ENCODE assay signal across 15 cellular contexts in genomic region chr2:179536185-179536584, GRCh38.
"Had no signal": no experiment of that assay in that cellular context is flagged by ENCODE, and none has a peak within 500 bp of the region (broad histone marks: within the 10 kb centered on the region; RNA-seq: fewer than 3 reads in every experiment).

No MANE protein-coding gene starts in this region.

- ATAC-seq: activated CD4-positive, CD25-positive, alpha-beta regulatory T cell treated with anti-CD3 and anti-CD28 coated beads, Interleukin-2, amount 50 U/mL, for 24 hours; natural killer cell; stimulated activated memory B cell treated with anti-CD40 and anti-IgM and Interleukin-4, amounts not matched to agents 10 μg/mL and 1 μg/mL and 100 μg/mL, for 72 hours had no signal

- FAIRE-seq: keratinocyte had no signal

- H3K27me3 Mint-ChIP-seq: memory B cell; stimulated activated memory B cell treated with anti-CD40 and anti-IgM and Interleukin-4, amounts not matched to agents 10 μg/mL and 1 μg/mL and 100 μg/mL, for 72 hours had no signal

- DNase-seq: activated naive CD4-positive, alpha-beta T cell treated with Interleukin-2 at 50 U/mL for 16 hours; activated T-cell treated with anti-CD3 and anti-CD28 coated beads for 4 hours; aorta; esophagus squamous epithelium; left ventricle myocardium inferior; natural killer cell had no signal

- H3K27ac ChIP-seq: coronary artery, esophagus squamous epithelium, left ventricle myocardium inferior, neutrophil, parathyroid adenoma, tibial nerve, vagina had no signal

- H3K9me3 ChIP-seq: esophagus squamous epithelium, neutrophil, vagina had no signal

- H3K27ac Mint-ChIP-seq: memory B cell; natural killer cell; stimulated activated memory B cell treated with anti-CD40 and anti-IgM and Interleukin-4, amounts not matched to agents 10 μg/mL and 1 μg/mL and 100 μg/mL, for 72 hours had no signal

- H3K36me3 ChIP-seq: esophagus squamous epithelium, left ventricle myocardium inferior, neutrophil, tibial nerve, vagina had no signal

- H3K4me3 Mint-ChIP-seq: memory B cell; natural killer cell; stimulated activated memory B cell treated with anti-CD40 and anti-IgM and Interleukin-4, amounts not matched to agents 10 μg/mL and 1 μg/mL and 100 μg/mL, for 72 hours had no signal

- H3K4me3 ChIP-seq: coronary artery, esophagus squamous epithelium, left ventricle myocardium inferior, tibial nerve, vagina had no signal

- H3K9me3 Mint-ChIP-seq: memory B cell had no signal

- H3K27me3 ChIP-seq: esophagus squamous epithelium, neutrophil, tibial nerve, vagina had no signal

- H3K36me3 Mint-ChIP-seq: memory B cell; natural killer cell; stimulated activated memory B cell treated with anti-CD40 and anti-IgM and Interleukin-4, amounts not matched to agents 10 μg/mL and 1 μg/mL and 100 μg/mL, for 72 hours had no signal

- H3K4me1 Mint-ChIP-seq: memory B cell; natural killer cell; stimulated activated memory B cell treated with anti-CD40 and anti-IgM and Interleukin-4, amounts not matched to agents 10 μg/mL and 1 μg/mL and 100 μg/mL, for 72 hours had no signal

- H3K4me1 ChIP-seq: esophagus squamous epithelium, left ventricle myocardium inferior, parathyroid adenoma, tibial nerve, vagina had no signal
